In genomic region chr4:80042821-80043220, GRCh38 we compare ENCODE assay signal across 15 cellular contexts. TPM values are rescaled to one million over a fixed set of nuclear protein-coding genes. Genes with fewer than 3 reads are reported as not detected.
DNase-seq lines count a peak whose midpoint lies in the region; ATAC-seq and TF ChIP-seq lines count a peak whose summit lies in the region.
"Had no signal": no experiment of that assay in that cellular context is flagged by ENCODE, and none has a peak within 500 bp of the region (broad histone marks: within the 10 kb centered on the region; RNA-seq: fewer than 3 reads in every experiment).

No MANE protein-coding gene starts in this region.

- POLR2A ChIA-PET in CD4-positive, alpha-beta memory T cell (lab: Charles Lee; ENCODE audit: partially characterized antibody), result no interaction called here

- H3K27me3 ChIP-seq in right cardiac atrium (ENCODE audit: control insufficient read depth, insufficient read depth), result no peaks in the 10 kb centered on the region
- no peaks in the 10 kb centered on the region for H3K27me3 ChIP-seq in CD4-positive, alpha-beta memory T cell (ENCODE audit: insufficient read depth, low read length)
- H3K27me3 ChIP-seq in esophagus muscularis mucosa, result no peaks in the 10 kb centered on the region
- H3K27me3 ChIP-seq in sigmoid colon, result no peaks in the 10 kb centered on the region
- H3K27me3 ChIP-seq: BLaER1 had no signal

- ATAC-seq in Right ventricle myocardium superior (ENCODE audit: poor library complexity), result peak; percentile 44
- no peak for ATAC-seq in right cardiac atrium
- ATAC-seq in sciatic nerve, result no peak

- H3K36me3 ChIP-seq in CD4-positive, alpha-beta memory T cell (ENCODE audit: insufficient read depth, low read length), result peaks cover 4% of the 10 kb centered on the region
- H3K36me3 ChIP-seq in esophagus muscularis mucosa, result peaks cover 0 to 18% (median 7%) of the 10 kb centered on the region in 4 donors
- H3K36me3 ChIP-seq in sigmoid colon, result peaks cover 0 to 17% (median 4%) of the 10 kb centered on the region in 4 donors
- H3K36me3 ChIP-seq: BLaER1 had no signal

- no peaks in the 10 kb centered on the region for H3K4me1 ChIP-seq in right cardiac atrium (ENCODE audit: control insufficient read depth, insufficient read depth, low read length)
- peaks cover 11% of the 10 kb centered on the region for H3K4me1 ChIP-seq in CD4-positive, alpha-beta memory T cell (ENCODE audit: insufficient read depth, low read length)
- H3K4me1 ChIP-seq in esophagus muscularis mucosa, result peaks cover 27 to 71% (median 59%) of the 10 kb centered on the region in 4 donors
- peaks cover 0 to 69% (median 57%) of the 10 kb centered on the region in 4 donors for H3K4me1 ChIP-seq in sigmoid colon
- H3K4me1 ChIP-seq: BLaER1 had no signal

- H3K27ac ChIP-seq in right cardiac atrium (ENCODE audit: low read length), result no peak overlapping the region
- H3K27ac ChIP-seq in CD4-positive, alpha-beta memory T cell (ENCODE audit: low read depth, low read length), result no peak overlapping the region
- H3K27ac ChIP-seq in esophagus muscularis mucosa (replicated peaks in 1 of 4), result peak overlapping the region; percentile 1 to 72 (median 63)
- peak overlapping the region; percentile 34 to 90 (median 56) for H3K27ac ChIP-seq in sigmoid colon
- H3K27ac ChIP-seq: BLaER1 had no signal

- CTCF ChIA-PET in CD4-positive, alpha-beta memory T cell (lab: Charles Lee; ENCODE audit: partially characterized antibody), result no interaction called here

- no peak for DNase-seq in Right ventricle myocardium superior
- DNase-seq in right cardiac atrium, result no peak
- no peak for DNase-seq in CD4-positive, alpha-beta memory T cell
- DNase-seq in esophagus muscularis mucosa (ENCODE audit: extremely low spot score), result no peak
- DNase-seq in sigmoid colon, result no peak
- DNase-seq in NCI-H526 treated with DMSO at 0.1 percent for 48 hours (lab: John Stamatoyannopoulos, UW), result no peak
- no peak for DNase-seq in GM19238 (ENCODE audit: insufficient read length, low spot score)
- DNase-seq in sciatic nerve (ENCODE audit: low spot score), result no peak
- DNase-seq: 8988T, AML-193, DMS53, GF-D8, HCEC 1CT, HFFc6 had no signal

- H3K9me3 ChIP-seq in right cardiac atrium (ENCODE audit: control insufficient read depth, low read length), result no peaks in the 10 kb centered on the region
- no peaks in the 10 kb centered on the region for H3K9me3 ChIP-seq in CD4-positive, alpha-beta memory T cell (ENCODE audit: control insufficient read depth in 1 of 2, low read length in 2 of 2)
- no peaks in the 10 kb centered on the region for H3K9me3 ChIP-seq in esophagus muscularis mucosa
- H3K9me3 ChIP-seq in sigmoid colon, result no peaks in the 10 kb centered on the region
- H3K9me3 ChIP-seq: BLaER1 had no signal

- TF ChIP-seq EP300 in esophagus muscularis mucosa (IDR thresholded peaks at IDR 0.05) (no peak), sigmoid colon (IDR thresholded peaks at IDR 0.05) (no peak)

- H3K27me3 Mint-ChIP-seq in CD4-positive, alpha-beta memory T cell, result no peaks in the 10 kb centered on the region

- TF ChIP-seq CTCF in esophagus muscularis mucosa (IDR thresholded peaks at IDR 0.05), result no peak
- TF ChIP-seq CTCF in sigmoid colon (IDR thresholded peaks at IDR 0.05), result no peak

- 75% methylated on average over 2 of the region's 2 CpGs for WGBS in right cardiac atrium
- WGBS in esophagus muscularis mucosa, result 85% methylated on average over 2 of the region's 2 CpGs
- WGBS in sigmoid colon, 2 donors, result 94 to 96% methylated on average over 2 of the region's 2 CpGs

- H3K4me3 ChIP-seq in right cardiac atrium (ENCODE audit: low read length), result no peak overlapping the region
- no peak overlapping the region for H3K4me3 ChIP-seq in CD4-positive, alpha-beta memory T cell (ENCODE audit: low read length in 2 of 2)
- H3K4me3 ChIP-seq in esophagus muscularis mucosa, result no peak overlapping the region
- no peak overlapping the region for H3K4me3 ChIP-seq in sigmoid colon
- H3K4me3 ChIP-seq: BLaER1 had no signal

- intact Hi-C loops in Right ventricle myocardium superior (cut with DNase I) (no loop called here), right cardiac atrium (cut with DNase I) (no loop called here), esophagus muscularis mucosa (cut with DNase I) (no loop called here), sigmoid colon (cut with DNase I) (no loop called here), sciatic nerve (cut with DNase I) (no loop called here)
- intact Hi-C loops in CD4-positive, alpha-beta memory T cell (cut with micrococcal nuclease), result no loop called here

- peaks cover 52 to 53% of the 10 kb centered on the region in 2 donors for H3K36me3 Mint-ChIP-seq in CD4-positive, alpha-beta memory T cell

- no peak overlapping the region for H3K4me3 Mint-ChIP-seq in CD4-positive, alpha-beta memory T cell
- H3K4me3 Mint-ChIP-seq: HFFc6 had no signal

- no peak for TF ChIP-seq POLR2A in esophagus muscularis mucosa (IDR thresholded peaks at IDR 0.05; ENCODE audit: low read depth)
- TF ChIP-seq POLR2A in sigmoid colon (IDR thresholded peaks at IDR 0.05), result no peak

- H3K27ac Mint-ChIP-seq in CD4-positive, alpha-beta memory T cell, result peak overlapping the region in 6 of 7 donors; percentile 3 to 67 (median 24)
- H3K27ac Mint-ChIP-seq: HFFc6 had no signal

- H3K4me1 Mint-ChIP-seq in CD4-positive, alpha-beta memory T cell, result peaks cover 22 to 49% (median 37%) of the 10 kb centered on the region in 4 donors

- peaks cover 0 to 2% (median 0%) of the 10 kb centered on the region in 8 donors for H3K9me3 Mint-ChIP-seq in CD4-positive, alpha-beta memory T cell
- H3K9me3 Mint-ChIP-seq: HFFc6 had no signal

RNA-seq across cellular contexts. Expression of gene ANTXR2, which starts 30.2 kb away (rescaled TPM):
- total RNA-seq in Right ventricle myocardium superior (49.7 TPM), right cardiac atrium (10 to 100 TPM; 38.6 to 51.4 (median 46.7) TPM), esophagus muscularis mucosa (100 to 1,000 TPM; 319 to 518 (median 329) TPM), sigmoid colon (100 to 1,000 TPM; 170 to 237 (median 212) TPM), sciatic nerve (94.4 TPM)
- polyA plus RNA-seq in right cardiac atrium (13.5 TPM), sigmoid colon (10 to 100 TPM; 11.4 to 28.5 (median 13.4) TPM)
- 10 to 100 TPM; 90.1 to 91.6 TPM for total RNA-seq in CD4-positive, alpha-beta memory T cell
- polyA plus RNA-seq in CD4-positive, alpha-beta memory T cell, result 10 to 100 TPM; 88.1 to 91.2 TPM

Comparison
In these comparisons a context has a peak if more than half of its experiments do, and no peak if none do; other contexts are left out.
1. H3K27ac ChIP-seq: peak in esophagus muscularis mucosa (4 of 4) and sigmoid colon (4 of 4); none in right cardiac atrium (single experiment) and CD4-positive, alpha-beta memory T cell (single experiment).